29 cellular contexts compared by ENCODE assay signal in genomic region chr3:112757197-112757596, GRCh38.
"Had no signal": no experiment of that assay in that cellular context is flagged by ENCODE, and none has a peak within 500 bp of the region (broad histone marks: within the 10 kb centered on the region; RNA-seq: fewer than 3 reads in every experiment).

No MANE protein-coding gene starts in this region.

- H3K36me3 ChIP-seq: left ventricle myocardium inferior, neutrophil, right atrium auricular region, right lobe of liver, tibial nerve, uterus had no signal

- H3K4me3 ChIP-seq: left ventricle myocardium inferior, lung, mucosa of descending colon, psoas muscle, right atrium auricular region, right lobe of liver, smooth muscle cell, tibial nerve, uterus had no signal

- ATAC-seq: mucosa of descending colon; naive thymus-derived CD4-positive, alpha-beta T cell; psoas muscle; right lobe of liver; stimulated activated memory B cell treated with anti-CD40 and anti-IgM and Interleukin-4, amounts not matched to agents 10 μg/mL and 1 μg/mL and 100 μg/mL, for 72 hours; stimulated activated naive CD8-positive, alpha-beta T cell treated with anti-CD3 and anti-CD28 coated beads, Interleukin-15, amount 100 ng/mL, for 72 hours had no signal

- H3K36me3 Mint-ChIP-seq: memory B cell; stimulated activated memory B cell treated with anti-CD40 and anti-IgM and Interleukin-4, amounts not matched to agents 10 μg/mL and 1 μg/mL and 100 μg/mL, for 72 hours; type B pancreatic cell had no signal

- H3K4me1 Mint-ChIP-seq: memory B cell; nephron; neural crest cell; stimulated activated memory B cell treated with anti-CD40 and anti-IgM and Interleukin-4, amounts not matched to agents 10 μg/mL and 1 μg/mL and 100 μg/mL, for 72 hours; stimulated activated naive CD8-positive, alpha-beta T cell treated with anti-CD3 and anti-CD28 coated beads, Interleukin-15, amount 100 ng/mL, for 72 hours had no signal

- H3K4me2 ChIP-seq: smooth muscle cell had no signal

- H3K9me3 Mint-ChIP-seq: immature natural killer cell; neural crest cell; stimulated activated memory B cell treated with anti-CD40 and anti-IgM and Interleukin-4, amounts not matched to agents 10 μg/mL and 1 μg/mL and 100 μg/mL, for 72 hours; type B pancreatic cell had no signal

- H3K9ac ChIP-seq: parathyroid adenoma had no signal

- H3K27ac ChIP-seq: left ventricle myocardium inferior, neutrophil, parathyroid adenoma, psoas muscle, right atrium auricular region, right lobe of liver, tibial nerve, uterus had no signal

- H3K4me3 Mint-ChIP-seq: immature natural killer cell; memory B cell; naive thymus-derived CD4-positive, alpha-beta T cell; nephron; neural crest cell; stimulated activated memory B cell treated with anti-CD40 and anti-IgM and Interleukin-4, amounts not matched to agents 10 μg/mL and 1 μg/mL and 100 μg/mL, for 72 hours; stimulated activated naive CD8-positive, alpha-beta T cell treated with anti-CD3 and anti-CD28 coated beads, Interleukin-15, amount 100 ng/mL, for 72 hours; type B pancreatic cell had no signal

- H3K27me3 Mint-ChIP-seq: memory B cell; stimulated activated memory B cell treated with anti-CD40 and anti-IgM and Interleukin-4, amounts not matched to agents 10 μg/mL and 1 μg/mL and 100 μg/mL, for 72 hours; stimulated activated naive CD8-positive, alpha-beta T cell treated with anti-CD3 and anti-CD28 coated beads, Interleukin-15, amount 100 ng/mL, for 72 hours; type B pancreatic cell had no signal

- H2AFZ ChIP-seq: parathyroid adenoma had no signal

- H3K79me2 ChIP-seq: parathyroid adenoma had no signal

- DNase-seq: hypothalamus; immature natural killer cell; left ventricle myocardium inferior; midbrain; mucosa of descending colon; naive thymus-derived CD4-positive, alpha-beta T cell; occipital lobe; psoas muscle; right lobe of liver; stimulated activated CD4-positive, alpha-beta T cell treated with anti-CD3 and anti-CD28 coated beads, Interleukin-1b, Interleukin-23, amount 100 ng/mL, for 48 hours; stimulated activated CD4-positive, alpha-beta T cell treated with anti-CD3 and anti-CD28 coated beads, Interleukin-2, amount 100 ng/mL, for 48 hours; stimulated activated CD4-positive, alpha-beta T cell treated with anti-CD3 and anti-CD28 coated beads, Interleukin-4, amount 100 ng/mL, for 4 hours; stimulated activated CD8-positive, alpha-beta memory T cell treated with anti-CD3 and anti-CD28 coated beads, Interleukin-4, amount 100 ng/mL, for 48 hours; stimulated activated naive CD4-positive, alpha-beta T cell treated with Interleukin-2 at 50 U/mL for 16 hours; stimulated activated naive CD8-positive, alpha-beta T cell treated with anti-CD3 and anti-CD28 coated beads, Interleukin-15, amount 100 ng/mL, for 72 hours; substantia nigra; uterus had no signal

- H3K9me3 ChIP-seq: mucosa of descending colon, psoas muscle, right atrium auricular region, right lobe of liver, tibial nerve, uterus had no signal

- H3K27ac Mint-ChIP-seq: immature natural killer cell; memory B cell; naive thymus-derived CD4-positive, alpha-beta T cell; nephron; stimulated activated memory B cell treated with anti-CD40 and anti-IgM and Interleukin-4, amounts not matched to agents 10 μg/mL and 1 μg/mL and 100 μg/mL, for 72 hours; stimulated activated naive CD8-positive, alpha-beta T cell treated with anti-CD3 and anti-CD28 coated beads, Interleukin-15, amount 100 ng/mL, for 72 hours; type B pancreatic cell had no signal

- H3K4me1 ChIP-seq: left ventricle myocardium inferior, parathyroid adenoma, psoas muscle, right atrium auricular region, right lobe of liver, tibial nerve had no signal

- H3K27me3 ChIP-seq: neutrophil, right atrium auricular region, right lobe of liver, tibial nerve, uterus had no signal

- FAIRE-seq: islet of Langerhans had no signal
